22 cellular contexts compared by ENCODE assay signal in the genomic region with DNA sequence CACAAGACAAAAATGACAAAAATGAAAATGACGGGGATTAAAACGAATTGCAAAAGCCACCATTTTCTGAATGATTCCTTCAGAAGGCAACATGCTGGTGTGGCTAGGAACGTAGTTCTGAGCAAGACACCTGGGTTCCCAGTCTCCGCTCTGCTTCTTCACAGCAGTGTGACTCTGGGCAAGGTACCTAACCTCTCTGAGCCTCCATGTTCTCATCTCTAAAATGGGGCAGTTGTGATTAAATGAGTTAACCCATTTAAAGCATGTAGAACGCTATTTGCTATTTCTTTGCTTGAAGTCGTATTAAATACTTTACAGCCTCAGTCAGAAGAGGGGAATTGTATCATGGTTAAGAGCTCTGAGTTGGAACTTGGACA. TPM values are rescaled to one million over a fixed set of nuclear protein-coding genes. Genes with fewer than 3 reads are reported as not detected.
DNase-seq lines count a peak whose midpoint lies in the region; ATAC-seq and TF ChIP-seq lines count a peak whose summit lies in the region.
"Had no signal": no experiment of that assay in that cellular context is flagged by ENCODE, and none has a peak within 500 bp of the region (broad histone marks: within the 10 kb centered on the region; RNA-seq: fewer than 3 reads in every experiment).

No MANE protein-coding gene starts in this region.

- peak overlapping the region; percentile 44 for H3K4me3 Mint-ChIP-seq in activated CD4-positive, alpha-beta T cell treated with anti-CD3 and anti-CD28 coated beads, Interleukin-2, amount 10 ng/mL, durations not matched to agents 24 days and 14 days
- H3K4me3 Mint-ChIP-seq in CD8-positive, alpha-beta memory T cell, result peak overlapping the region; percentile 6 to 63 (median 29)
- peak overlapping the region; percentile 59 for H3K4me3 Mint-ChIP-seq in activated T-helper 17 cell treated with anti-CD3 and anti-CD28 coated beads, Interleukin-2, amount 50 U/mL, for 72 hours
- H3K4me3 Mint-ChIP-seq in natural killer cell treated with Interleukin-12 subunit alpha and Interleukin-12 subunit beta and Interleukin-15 and Interleukin-18, amount 100 ng/mL, for 72 hours, result peak overlapping the region; percentile 35
- H3K4me3 Mint-ChIP-seq: activated B cell treated with CpG ODN at 0.5 μM for 24 hours, brain had no signal

- no peaks in the 10 kb centered on the region for H3K9me3 ChIP-seq in CD8-positive, alpha-beta memory T cell (ENCODE audit: low read length)
- no peaks in the 10 kb centered on the region for H3K9me3 ChIP-seq in lower lobe of right lung
- H3K9me3 ChIP-seq: BE2C, Caco-2, SK-N-SH, vagina had no signal

- no peaks in the 10 kb centered on the region for H3K9me3 Mint-ChIP-seq in activated CD4-positive, alpha-beta T cell treated with anti-CD3 and anti-CD28 coated beads, Interleukin-2, amount 10 ng/mL, durations not matched to agents 24 days and 14 days
- no peaks in the 10 kb centered on the region for H3K9me3 Mint-ChIP-seq in CD8-positive, alpha-beta memory T cell
- H3K9me3 Mint-ChIP-seq in activated T-helper 17 cell treated with anti-CD3 and anti-CD28 coated beads, Interleukin-2, amount 50 U/mL, for 72 hours, result no peaks in the 10 kb centered on the region
- H3K9me3 Mint-ChIP-seq in natural killer cell treated with Interleukin-12 subunit alpha and Interleukin-12 subunit beta and Interleukin-15 and Interleukin-18, amount 100 ng/mL, for 72 hours, result no peaks in the 10 kb centered on the region
- H3K9me3 Mint-ChIP-seq: activated B cell treated with CpG ODN at 0.5 μM for 24 hours, brain had no signal

- H3K27me3 ChIP-seq in CD8-positive, alpha-beta memory T cell (ENCODE audit: insufficient read depth, low read length, poor library complexity, severe bottlenecking), result no peaks in the 10 kb centered on the region
- no peaks in the 10 kb centered on the region for H3K27me3 ChIP-seq in lower lobe of right lung (ENCODE audit: low read depth)
- H3K27me3 ChIP-seq: BE2C, vagina had no signal

- intact Hi-C loops in activated CD4-positive, alpha-beta T cell treated with anti-CD3 and anti-CD28 coated beads, Interleukin-2, amount 10 ng/mL, durations not matched to agents 24 days and 14 days (cut with micrococcal nuclease), result no loop called here
- intact Hi-C loops in lower lobe of right lung (cut with DNase I), result no loop called here

- no peak for TF ChIP-seq CTCF in lower lobe of right lung (IDR thresholded peaks at IDR 0.05)

- H3K27ac Mint-ChIP-seq in activated CD4-positive, alpha-beta T cell treated with anti-CD3 and anti-CD28 coated beads, Interleukin-2, amount 10 ng/mL, durations not matched to agents 24 days and 14 days, result peak overlapping the region; percentile 86
- H3K27ac Mint-ChIP-seq in CD8-positive, alpha-beta memory T cell, result peak overlapping the region; percentile 48 to 98 (median 88)
- peak overlapping the region; percentile 81 for H3K27ac Mint-ChIP-seq in activated T-helper 17 cell treated with anti-CD3 and anti-CD28 coated beads, Interleukin-2, amount 50 U/mL, for 72 hours
- peak overlapping the region; percentile 93 to 95 for H3K27ac Mint-ChIP-seq in natural killer cell treated with Interleukin-12 subunit alpha and Interleukin-12 subunit beta and Interleukin-15 and Interleukin-18, amount 100 ng/mL, for 72 hours
- H3K27ac Mint-ChIP-seq: activated B cell treated with CpG ODN at 0.5 μM for 24 hours, brain had no signal

- peak overlapping the region; percentile 33 for H3K27ac ChIP-seq in CD8-positive, alpha-beta memory T cell (ENCODE audit: low read depth, low read length)
- no peak overlapping the region for H3K27ac ChIP-seq in lower lobe of right lung
- H3K27ac ChIP-seq: HL-60, vagina had no signal

- H3K27me3 Mint-ChIP-seq in activated CD4-positive, alpha-beta T cell treated with anti-CD3 and anti-CD28 coated beads, Interleukin-2, amount 10 ng/mL, durations not matched to agents 24 days and 14 days, result no peaks in the 10 kb centered on the region
- no peaks in the 10 kb centered on the region for H3K27me3 Mint-ChIP-seq in CD8-positive, alpha-beta memory T cell
- H3K27me3 Mint-ChIP-seq in activated T-helper 17 cell treated with anti-CD3 and anti-CD28 coated beads, Interleukin-2, amount 50 U/mL, for 72 hours, result no peaks in the 10 kb centered on the region
- no peaks in the 10 kb centered on the region for H3K27me3 Mint-ChIP-seq in natural killer cell treated with Interleukin-12 subunit alpha and Interleukin-12 subunit beta and Interleukin-15 and Interleukin-18, amount 100 ng/mL, for 72 hours
- H3K27me3 Mint-ChIP-seq: activated B cell treated with CpG ODN at 0.5 μM for 24 hours, brain had no signal

- H3K4me1 Mint-ChIP-seq in activated CD4-positive, alpha-beta T cell treated with anti-CD3 and anti-CD28 coated beads, Interleukin-2, amount 10 ng/mL, durations not matched to agents 24 days and 14 days, result peaks cover 61% of the 10 kb centered on the region
- peaks cover 38 to 50% (median 39%) of the 10 kb centered on the region in 3 donors for H3K4me1 Mint-ChIP-seq in CD8-positive, alpha-beta memory T cell
- H3K4me1 Mint-ChIP-seq in activated T-helper 17 cell treated with anti-CD3 and anti-CD28 coated beads, Interleukin-2, amount 50 U/mL, for 72 hours, result peaks cover 24% of the 10 kb centered on the region
- H3K4me1 Mint-ChIP-seq in natural killer cell treated with Interleukin-12 subunit alpha and Interleukin-12 subunit beta and Interleukin-15 and Interleukin-18, amount 100 ng/mL, for 72 hours (ENCODE audit: low read depth in 2 of 2), result peaks cover 70 to 77% of the 10 kb centered on the region in 2 donors

- no peaks in the 10 kb centered on the region for H3K36me3 ChIP-seq in CD8-positive, alpha-beta memory T cell (ENCODE audit: insufficient read depth, low read length)
- no peaks in the 10 kb centered on the region for H3K36me3 ChIP-seq in lower lobe of right lung
- H3K36me3 ChIP-seq: BE2C, vagina had no signal

- CTCF ChIA-PET in CD8-positive, alpha-beta memory T cell (lab: Charles Lee), result interaction anchor here (1.0 to 1.2 kb wide), 2 partner anchors 10 to 24 kb away, joined by 3 read pairs; a partner anchor contains a TSS

- DNase-seq in activated CD4-positive, alpha-beta T cell treated with anti-CD3 and anti-CD28 coated beads, Interleukin-2, amount 10 ng/mL, durations not matched to agents 24 days and 14 days, result no peak
- DNase-seq in activated CD4-positive, alpha-beta T cell treated with anti-CD3 and anti-CD28 coated beads for 4 hours, result no peak
- no peak for DNase-seq in CD8-positive, alpha-beta memory T cell
- DNase-seq in natural killer cell treated with Interleukin-12 subunit alpha and Interleukin-12 subunit beta and Interleukin-15 and Interleukin-18, amount 100 ng/mL, for 72 hours (ENCODE audit: low spot score), result no peak
- DNase-seq in lower lobe of right lung, result no peak
- no peak for DNase-seq in medulla oblongata (ENCODE audit: extremely low spot score)
- DNase-seq: activated B cell treated with CpG ODN at 0.5 μM for 24 hours, BE2C, Caco-2, DMS79, foreskin melanocyte, left colon, NCI-H2081, SK-N-SH, small intestine, T1000 had no signal

- peaks cover 1% of the 10 kb centered on the region for H3K36me3 Mint-ChIP-seq in activated CD4-positive, alpha-beta T cell treated with anti-CD3 and anti-CD28 coated beads, Interleukin-2, amount 10 ng/mL, durations not matched to agents 24 days and 14 days (ENCODE audit: low read depth)
- H3K36me3 Mint-ChIP-seq in CD8-positive, alpha-beta memory T cell, result no peaks in the 10 kb centered on the region
- peaks cover 6% of the 10 kb centered on the region for H3K36me3 Mint-ChIP-seq in activated T-helper 17 cell treated with anti-CD3 and anti-CD28 coated beads, Interleukin-2, amount 50 U/mL, for 72 hours (ENCODE audit: low read depth)
- no peaks in the 10 kb centered on the region for H3K36me3 Mint-ChIP-seq in natural killer cell treated with Interleukin-12 subunit alpha and Interleukin-12 subunit beta and Interleukin-15 and Interleukin-18, amount 100 ng/mL, for 72 hours
- H3K36me3 Mint-ChIP-seq: brain had no signal

- POLR2A ChIA-PET in CD8-positive, alpha-beta memory T cell (lab: Charles Lee), result no interaction called here

- H3K4me3 ChIP-seq in CD8-positive, alpha-beta memory T cell (ENCODE audit: low read length), result no peak overlapping the region
- H3K4me3 ChIP-seq in lower lobe of right lung, result no peak overlapping the region
- H3K4me3 ChIP-seq: vagina had no signal

- no peak for ATAC-seq in activated T-helper 17 cell treated with anti-CD3 and anti-CD28 coated beads, Interleukin-2, amount 50 U/mL, for 72 hours (replicated peaks)
- peak in 1 of 2 donors; percentile 1 for ATAC-seq in natural killer cell treated with Interleukin-12 subunit alpha and Interleukin-12 subunit beta and Interleukin-15 and Interleukin-18, amount 100 ng/mL, for 72 hours
- ATAC-seq in GM21825 (IDR thresholded peaks at IDR 0.05; ENCODE audit: unreplicated experiment) (no peak), lower lobe of right lung (no peak)
- ATAC-seq: esophagus mucosa, left colon had no signal

- peaks cover 17% of the 10 kb centered on the region for H3K4me1 ChIP-seq in CD8-positive, alpha-beta memory T cell (ENCODE audit: insufficient read depth, low read length)
- H3K4me1 ChIP-seq in lower lobe of right lung, result no peaks in the 10 kb centered on the region
- H3K4me1 ChIP-seq: BE2C had no signal

RNA-seq across cellular contexts. Expression of a gene that starts 23.6 kb away (rescaled TPM):
- 368 and 375 TPM in 2 replicates for total RNA-seq in activated CD4-positive, alpha-beta T cell treated with anti-CD3 and anti-CD28 coated beads, Interleukin-2, amount 10 ng/mL, durations not matched to agents 24 days and 14 days
- total RNA-seq in CD8-positive, alpha-beta memory T cell, result 100 to 1,000 TPM; 174 to 180 TPM
- 24.8 TPM for polyA plus RNA-seq in CD8-positive, alpha-beta memory T cell
- total RNA-seq in activated T-helper 17 cell treated with anti-CD3 and anti-CD28 coated beads, Interleukin-2, amount 50 U/mL, for 72 hours, result 100 to 1,000 TPM; 217 to 527 TPM
- total RNA-seq in natural killer cell treated with Interleukin-12 subunit alpha and Interleukin-12 subunit beta and Interleukin-15 and Interleukin-18, amount 100 ng/mL, for 72 hours, result 100 to 1,000 TPM; 579 to 941 TPM
- 84.8 TPM for total RNA-seq in lower lobe of right lung
